In the genomic region with DNA sequence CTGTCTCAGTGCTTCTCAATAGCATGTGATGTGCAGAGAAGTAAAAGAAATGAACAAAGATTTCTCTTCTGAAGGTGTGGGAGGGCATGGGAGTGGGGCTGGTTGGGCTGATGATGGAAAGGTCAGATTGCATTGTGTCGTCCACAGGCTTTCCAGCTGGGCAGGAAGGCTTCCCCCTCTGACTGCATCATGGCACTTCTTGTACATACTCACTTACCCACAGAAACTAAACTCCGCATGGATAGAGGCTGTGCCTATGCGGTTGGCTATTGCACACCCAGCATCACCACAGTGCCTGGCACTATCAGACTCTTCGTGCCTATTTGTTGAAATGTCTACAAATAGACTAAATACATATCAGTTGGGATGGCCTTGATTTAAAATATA, we compare ENCODE assay signal across 1 cellular context.
TF ChIP-seq lines count a peak whose summit lies in the region.

No MANE protein-coding gene starts in this region.

TF ChIP-seq in H1, 55 proteins besides CTCF, POLR2A, EP300 and RAD21:
- TF ChIP-seq JUN (IDR thresholded peaks at IDR 0.05; ENCODE audit: low read depth, low read length) = no peak
- no peak for TF ChIP-seq EZH2 (IDR thresholded peaks at IDR 0.05; ENCODE audit: low read depth, low read length, severe bottlenecking)
- no peak for TF ChIP-seq RNF2 (IDR thresholded peaks at IDR 0.05; ENCODE audit: borderline replicate concordance, low read depth, low read length, missing control alignments, poor library complexity, severe bottlenecking)
- TF ChIP-seq, protein P1, sequence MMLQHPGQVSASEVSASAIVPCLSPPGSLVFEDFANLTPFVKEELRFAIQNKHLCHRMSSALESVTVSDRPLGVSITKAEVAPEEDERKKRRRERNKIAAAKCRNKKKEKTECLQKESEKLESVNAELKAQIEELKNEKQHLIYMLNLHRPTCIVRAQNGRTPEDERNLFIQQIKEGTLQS (IDR thresholded peaks at IDR 0.05; ENCODE audit: insufficient read depth, low read depth, low read length) = no peak
- no peak for TF ChIP-seq E2F6 (IDR thresholded peaks at IDR 0.05)
- TF ChIP-seq SIRT6 (IDR thresholded peaks at IDR 0.05; ENCODE audit: low read length) = no peak
- no peak for TF ChIP-seq KDM1A (IDR thresholded peaks at IDR 0.05; ENCODE audit: borderline replicate concordance, low read length)
- TF ChIP-seq PHF8 (conservative IDR thresholded peaks at IDR 0.05; ENCODE audit: low read depth, low read length) = no peak
- no peak for TF ChIP-seq SIN3A (conservative IDR thresholded peaks at IDR 0.05 in 1 of 2, IDR thresholded peaks at IDR 0.05 in 1 of 2; ENCODE audit: low read depth in 1 of 2, low read length in 2 of 2)
- TF ChIP-seq ASH2L (IDR thresholded peaks at IDR 0.05; ENCODE audit: low read length) = no peak
- no peak for TF ChIP-seq GTF2F1 (IDR thresholded peaks at IDR 0.05; ENCODE audit: borderline replicate concordance, low read depth, low read length)
- TF ChIP-seq TAF1 (IDR thresholded peaks at IDR 0.05; ENCODE audit: low read depth, low read length) = no peak
- no peak for TF ChIP-seq JUND (IDR thresholded peaks at IDR 0.05; ENCODE audit: low read length)
- TF ChIP-seq EGR1 (IDR thresholded peaks at IDR 0.05; ENCODE audit: borderline replicate concordance, low read depth, low read length) = no peak
- no peak for TF ChIP-seq HDAC2 (IDR thresholded peaks at IDR 0.05; ENCODE audit: borderline replicate concordance in 1 of 2, low read depth in 2 of 2, low read length in 2 of 2)
- TF ChIP-seq ZNF274 (IDR thresholded peaks at IDR 0.05; ENCODE audit: borderline replicate concordance, extremely low read depth, low read length) = no peak
- TF ChIP-seq SP2 (IDR thresholded peaks at IDR 0.05; ENCODE audit: low read length) = no peak
- TF ChIP-seq MAFK (IDR thresholded peaks at IDR 0.05; ENCODE audit: low read depth, low read length) = no peak
